Comparison of ENCODE assay signal across 8 cellular contexts in genomic region chr7:47945261-47946015, GRCh38. TPM values are rescaled to one million over a fixed set of nuclear protein-coding genes. Genes with fewer than 3 reads are reported as not detected.
DNase-seq lines count a peak whose midpoint lies in the region; ATAC-seq, FAIRE-seq and TF ChIP-seq lines count a peak whose summit lies in the region.

No MANE protein-coding gene starts in this region.

- no peaks in the 10 kb centered on the region for H3K9me3 Mint-ChIP-seq in chondrocyte (ENCODE audit: low read depth)

- H3K79me2 ChIP-seq in DND-41 (ENCODE audit: insufficient read depth, low read length): no peaks in the 10 kb centered on the region

- no peaks in the 10 kb centered on the region for H3K36me3 Mint-ChIP-seq in chondrocyte (ENCODE audit: low read depth)

- no peaks in the 10 kb centered on the region for H3K4me1 ChIP-seq in DND-41 (ENCODE audit: insufficient read depth, low read length)
- peaks cover 33% of the 10 kb centered on the region for H3K4me1 ChIP-seq in lower lobe of right lung

- peaks cover 56% of the 10 kb centered on the region for H3K4me1 Mint-ChIP-seq in chondrocyte (ENCODE audit: low read depth)

- H3K27ac ChIP-seq in DND-41 (ENCODE audit: low read length): no peak overlapping the region
- no peak overlapping the region for H3K27ac ChIP-seq in lower lobe of right lung

- no peak overlapping the region for H3K4me2 ChIP-seq in DND-41 (ENCODE audit: insufficient read depth, low read length)

- H2AFZ ChIP-seq in DND-41 (ENCODE audit: low read depth, low read length): no peak overlapping the region

- DNase-seq in DND-41: peak; percentile 65
- DNase-seq in H54 (ENCODE audit: insufficient read length, low spot score): peak; percentile 64
- peak; percentile 5 for DNase-seq in NCI-H2029 treated with DMSO at 0.1 percent for 48 hours (lab: John Stamatoyannopoulos, UW)
- peak; percentile 69 to 70 for DNase-seq in activated CD4-positive, alpha-beta T cell treated with anti-CD3 and anti-CD28 coated beads for 24 hours (ENCODE audit: low read depth in 2 of 2)
- DNase-seq in chondrocyte (ENCODE audit: low spot score): no peak
- DNase-seq in lower lobe of right lung: peak; percentile 83
- DNase-seq in stimulated activated CD8-positive, alpha-beta memory T cell treated with anti-CD3 and anti-CD28 coated beads, Interleukin-15, amount 100 ng/mL, for 1 hour (ENCODE audit: low read depth): peak; percentile 70

- TF ChIP-seq CTCF in DND-41 (IDR thresholded peaks at IDR 0.05; ENCODE audit: borderline replicate concordance, extremely low read depth, low read length, poor library complexity, severe bottlenecking): peak; percentile 84
- TF ChIP-seq CTCF in chondrocyte (IDR thresholded peaks at IDR 0.05): peak; percentile 93
- peak; percentile 81 for TF ChIP-seq CTCF in lower lobe of right lung (IDR thresholded peaks at IDR 0.05)

- H3K4me3 Mint-ChIP-seq in chondrocyte (ENCODE audit: unreplicated experiment): no peak overlapping the region

- TF ChIP-seq POLR2A in H54 (IDR thresholded peaks at IDR 0.05; ENCODE audit: low read depth, low read length): no peak

- ATAC-seq in DND-41 (ENCODE audit: insufficient read depth, low read depth): peak; percentile 77
- peak in 1 of 2 donors; percentile 46 for ATAC-seq in lower lobe of right lung
- ATAC-seq in GM18861 (IDR thresholded peaks at IDR 0.05; ENCODE audit: unreplicated experiment): no peak

- H4K20me1 ChIP-seq in DND-41 (ENCODE audit: insufficient read depth, low read length): no peaks in the 10 kb centered on the region

- H3K27me3 Mint-ChIP-seq in chondrocyte (ENCODE audit: low read depth): no peaks in the 10 kb centered on the region

- H3K9me3 ChIP-seq in DND-41 (ENCODE audit: insufficient read depth, low read length, severe bottlenecking) (no peaks in the 10 kb centered on the region), lower lobe of right lung (no peaks in the 10 kb centered on the region)

- intact Hi-C loops in lower lobe of right lung (cut with DNase I): no loop called here

- H3K36me3 ChIP-seq in DND-41 (ENCODE audit: insufficient read depth, low read length): no peaks in the 10 kb centered on the region
- no peaks in the 10 kb centered on the region for H3K36me3 ChIP-seq in lower lobe of right lung

- H3K27me3 ChIP-seq in DND-41 (ENCODE audit: insufficient read depth, low read length, poor library complexity): no peaks in the 10 kb centered on the region
- no peaks in the 10 kb centered on the region for H3K27me3 ChIP-seq in lower lobe of right lung (ENCODE audit: low read depth)

- no peak for FAIRE-seq in H54 (lab: Jason Lieb, UNC)

- H3K4me3 ChIP-seq in DND-41 (ENCODE audit: low read depth in 1 of 2, low read length in 2 of 2) (no peak overlapping the region), lower lobe of right lung (no peak overlapping the region)

- no peak overlapping the region for H3K9ac ChIP-seq in DND-41 (ENCODE audit: low read depth, low read length)

- no peak overlapping the region for H3K27ac Mint-ChIP-seq in chondrocyte (ENCODE audit: unreplicated experiment)

RNA-seq across cellular contexts. Expression of gene PKD1L1, which starts 2.8 kb away (rescaled TPM):
- total RNA-seq in chondrocyte (0.15 to 0.25 TPM (median 0.23 TPM) in 3 replicates), lower lobe of right lung (0.59 TPM)

RNA-seq across cellular contexts. Expression of gene HUS1, which starts 34.0 kb away (rescaled TPM):
- total RNA-seq in chondrocyte (29.0 to 31.1 TPM (median 30.6 TPM) in 3 replicates), lower lobe of right lung (39.2 TPM)
